ENCODE assay signal across 1 cellular context in genomic region chr5:61257421-61257820, GRCh38.
TF ChIP-seq lines count a peak whose summit lies in the region.

No MANE protein-coding gene starts in this region.

TF ChIP-seq in IMR-90, 13 proteins besides CTCF, POLR2A, EP300 and RAD21 (continued from another document):
- no peak for TF ChIP-seq ELK1 (IDR thresholded peaks at IDR 0.05; ENCODE audit: borderline replicate concordance, low read depth, low read length)
- TF ChIP-seq RFX5 (IDR thresholded peaks at IDR 0.05; ENCODE audit: low read depth, low read length): no peak
- TF ChIP-seq MAFK (IDR thresholded peaks at IDR 0.05; ENCODE audit: low read depth, low read length): no peak
- TF ChIP-seq RCOR1 (IDR thresholded peaks at IDR 0.05; ENCODE audit: insufficient replicate concordance, low read length): no peak
- TF ChIP-seq BHLHE40 (IDR thresholded peaks at IDR 0.05; ENCODE audit: low read depth, low read length): no peak
- TF ChIP-seq USF2 (IDR thresholded peaks at IDR 0.05; ENCODE audit: low read depth, low read length): no peak
TF ChIP-seq in IMR-90: peak in this region for 0.
